ENCODE assay signal across 26 cellular contexts in genomic region chr1:94355485-94355980, GRCh38.
"Had no signal": no experiment of that assay in that cellular context is flagged by ENCODE, and none has a peak within 500 bp of the region (broad histone marks: within the 10 kb centered on the region; RNA-seq: fewer than 3 reads in every experiment).

No MANE protein-coding gene starts in this region.

- DNase-seq: activated CD4-positive, alpha-beta T cell treated with anti-CD3 and anti-CD28 coated beads for 4 hours; activated CD4-positive, alpha-beta T cell treated with anti-CD3 and anti-CD28 coated beads, Interleukin-2, amount 10 ng/mL, durations not matched to agents 7 days and 5 days; activated CD4-positive, alpha-beta T cell treated with anti-CD3 and anti-CD28 coated beads, Interleukin-2, amount 50 U/mL, for 48 hours; activated CD4-positive, CD25-positive, alpha-beta regulatory T cell; activated CD4-positive, CD25-positive, alpha-beta regulatory T cell treated with anti-CD3 and anti-CD28 coated beads, Interleukin-2, amount 50 U/mL, for 72 hours; activated CD8-positive, alpha-beta memory T cell treated with anti-CD3 and anti-CD28 coated beads for 24 hours; activated CD8-positive, alpha-beta T cell treated with anti-CD3 and anti-CD28 coated beads for 36 hours; activated effector memory CD4-positive, alpha-beta T cell treated with Interleukin-2 at 50 U/mL for 16 hours; activated gamma-delta T cell treated with Interleukin-2 at 50 U/mL for 16 hours; activated naive CD4-positive, alpha-beta T cell treated with anti-CD3 and anti-CD28 coated beads, Interleukin-2, amount 50 U/mL, for 16 hours; activated naive CD4-positive, alpha-beta T cell treated with Interleukin-2 at 50 U/mL for 16 hours; activated T-cell treated with anti-CD3 and anti-CD28 coated beads, Interleukin-2, amount 50 U/mL, for 4 hours; amygdala; aorta; body of pancreas; caudate nucleus; cortex of kidney; dermis blood vessel endothelial cell; effector CD4-positive, alpha-beta T cell; effector memory CD8-positive, alpha-beta T cell; erythroblast; esophagus squamous epithelium; foreskin melanocyte; T-helper 2 cell had no signal

- H3K4me1 ChIP-seq: body of pancreas, esophagus squamous epithelium, gastroesophageal sphincter had no signal

- H3K36me3 ChIP-seq: esophagus squamous epithelium, gastroesophageal sphincter had no signal

- H3K9me3 ChIP-seq: body of pancreas, esophagus squamous epithelium, gastroesophageal sphincter had no signal

- H3K4me3 ChIP-seq: body of pancreas, esophagus squamous epithelium, gastroesophageal sphincter had no signal

- H3K27me3 ChIP-seq: body of pancreas had no signal

- ATAC-seq: activated CD8-positive, alpha-beta T cell treated with anti-CD3 and anti-CD28 coated beads for 36 hours; activated T-cell treated with anti-CD3 and anti-CD28 coated beads, Interleukin-2, amount 50 U/mL, for 4 hours; activated T-helper 17 cell treated with anti-CD3 and anti-CD28 coated beads, Interleukin-2, amount 50 U/mL, for 72 hours; body of pancreas; effector memory CD8-positive, alpha-beta T cell; gastroesophageal sphincter had no signal

- H3K27ac ChIP-seq: body of pancreas, esophagus squamous epithelium, gastroesophageal sphincter had no signal
